In genomic region chr12:132352896-132353800, GRCh38 we compare ENCODE assay signal across 20 cellular contexts. TPM values are rescaled to one million over a fixed set of nuclear protein-coding genes. Genes with fewer than 3 reads are reported as not detected.
"Had no signal": no experiment of that assay in that cellular context is flagged by ENCODE, and none has a peak within 500 bp of the region (broad histone marks: within the 10 kb centered on the region; RNA-seq: fewer than 3 reads in every experiment).

No MANE protein-coding gene starts in this region.

- H3K27ac Mint-ChIP-seq: activated CD4-positive, alpha-beta T cell treated with anti-CD3 and anti-CD28 coated beads, Interleukin-2, amount 10 ng/mL, durations not matched to agents 7 days and 5 days; activated naive CD4-positive, alpha-beta T cell treated with anti-CD3 and anti-CD28 coated beads, Interleukin-2, amount 10 ng/mL, durations not matched to agents 7 days and 5 days; activated T-helper 17 cell treated with anti-CD3 and anti-CD28 coated beads, Interleukin-2, amount 50 U/mL, for 72 hours; endodermal cell; mesothelial cell of epicardium; progenitor cell of endocrine pancreas; T-cell had no signal

- ATAC-seq: activated T-helper 17 cell treated with anti-CD3 and anti-CD28 coated beads, Interleukin-2, amount 50 U/mL, for 72 hours; right lobe of liver; T-cell had no signal

- H3K4me3 Mint-ChIP-seq: activated CD4-positive, alpha-beta T cell treated with anti-CD3 and anti-CD28 coated beads, Interleukin-2, amount 10 ng/mL, durations not matched to agents 7 days and 5 days; activated naive CD4-positive, alpha-beta T cell treated with anti-CD3 and anti-CD28 coated beads, Interleukin-2, amount 10 ng/mL, durations not matched to agents 7 days and 5 days; activated T-helper 17 cell treated with anti-CD3 and anti-CD28 coated beads, Interleukin-2, amount 50 U/mL, for 72 hours; endodermal cell; mesothelial cell of epicardium; T-cell had no signal

- H3K4me1 ChIP-seq: right lobe of liver had no signal

- H3K27me3 Mint-ChIP-seq: activated CD4-positive, alpha-beta T cell treated with anti-CD3 and anti-CD28 coated beads, Interleukin-2, amount 10 ng/mL, durations not matched to agents 7 days and 5 days; activated T-helper 17 cell treated with anti-CD3 and anti-CD28 coated beads, Interleukin-2, amount 50 U/mL, for 72 hours had no signal

- H3K36me3 ChIP-seq: brain microvascular endothelial cell, neutrophil, right lobe of liver, transverse colon had no signal

- H3K27ac ChIP-seq: brain microvascular endothelial cell, neutrophil, right lobe of liver, SK-N-MC, transverse colon had no signal

- H3K4me1 Mint-ChIP-seq: activated CD4-positive, alpha-beta T cell treated with anti-CD3 and anti-CD28 coated beads, Interleukin-2, amount 10 ng/mL, durations not matched to agents 7 days and 5 days; activated naive CD4-positive, alpha-beta T cell treated with anti-CD3 and anti-CD28 coated beads, Interleukin-2, amount 10 ng/mL, durations not matched to agents 7 days and 5 days; activated T-helper 17 cell treated with anti-CD3 and anti-CD28 coated beads, Interleukin-2, amount 50 U/mL, for 72 hours; T-cell had no signal

- H3K36me3 Mint-ChIP-seq: activated naive CD4-positive, alpha-beta T cell treated with anti-CD3 and anti-CD28 coated beads, Interleukin-2, amount 10 ng/mL, durations not matched to agents 7 days and 5 days; mesothelial cell of epicardium; T-cell had no signal

- H3K9me3 Mint-ChIP-seq: activated CD4-positive, alpha-beta T cell treated with anti-CD3 and anti-CD28 coated beads, Interleukin-2, amount 10 ng/mL, durations not matched to agents 7 days and 5 days; activated naive CD4-positive, alpha-beta T cell treated with anti-CD3 and anti-CD28 coated beads, Interleukin-2, amount 10 ng/mL, durations not matched to agents 7 days and 5 days; activated T-helper 17 cell treated with anti-CD3 and anti-CD28 coated beads, Interleukin-2, amount 50 U/mL, for 72 hours; mesothelial cell of epicardium; T-cell had no signal

- H3K9me3 ChIP-seq: neutrophil, right lobe of liver, transverse colon had no signal

- DNase-seq: activated CD4-positive, alpha-beta T cell treated with anti-CD3 and anti-CD28 coated beads, Interleukin-2, amount 10 ng/mL, durations not matched to agents 7 days and 5 days; activated CD4-positive, CD25-positive, alpha-beta regulatory T cell; activated naive CD4-positive, alpha-beta T cell treated with anti-CD3 and anti-CD28 coated beads, Interleukin-2, amount 10 ng/mL, durations not matched to agents 7 days and 5 days; activated T-cell treated with anti-CD3 and anti-CD28 coated beads for 4 hours; amniotic stem cell; brain microvascular endothelial cell; cerebellar nuclear complex; endodermal cell; erythroblast; stimulated activated CD4-positive, alpha-beta T cell treated with anti-CD3 and anti-CD28 coated beads, Interleukin-1b, Interleukin-23, amount 100 ng/mL, for 48 hours; stimulated activated naive CD4-positive, alpha-beta T cell; T-cell; transverse colon had no signal

- H3K4me3 ChIP-seq: right lobe of liver, SK-N-MC, transverse colon had no signal

- H3K27me3 ChIP-seq: brain microvascular endothelial cell, right lobe of liver had no signal

RNA-seq across cellular contexts. Expression of gene GALNT9, which starts 23.8 kb away (rescaled TPM):
- total RNA-seq: activated CD4-positive, alpha-beta T cell treated with anti-CD3 and anti-CD28 coated beads, Interleukin-2, amount 10 ng/mL, durations not matched to agents 7 days and 5 days; activated CD8-positive, alpha-beta memory T cell treated with anti-CD3 and anti-CD28 coated beads for 36 hours; right lobe of liver had no signal
